ENCODE assay signal across 8 cellular contexts in the genomic region with DNA sequence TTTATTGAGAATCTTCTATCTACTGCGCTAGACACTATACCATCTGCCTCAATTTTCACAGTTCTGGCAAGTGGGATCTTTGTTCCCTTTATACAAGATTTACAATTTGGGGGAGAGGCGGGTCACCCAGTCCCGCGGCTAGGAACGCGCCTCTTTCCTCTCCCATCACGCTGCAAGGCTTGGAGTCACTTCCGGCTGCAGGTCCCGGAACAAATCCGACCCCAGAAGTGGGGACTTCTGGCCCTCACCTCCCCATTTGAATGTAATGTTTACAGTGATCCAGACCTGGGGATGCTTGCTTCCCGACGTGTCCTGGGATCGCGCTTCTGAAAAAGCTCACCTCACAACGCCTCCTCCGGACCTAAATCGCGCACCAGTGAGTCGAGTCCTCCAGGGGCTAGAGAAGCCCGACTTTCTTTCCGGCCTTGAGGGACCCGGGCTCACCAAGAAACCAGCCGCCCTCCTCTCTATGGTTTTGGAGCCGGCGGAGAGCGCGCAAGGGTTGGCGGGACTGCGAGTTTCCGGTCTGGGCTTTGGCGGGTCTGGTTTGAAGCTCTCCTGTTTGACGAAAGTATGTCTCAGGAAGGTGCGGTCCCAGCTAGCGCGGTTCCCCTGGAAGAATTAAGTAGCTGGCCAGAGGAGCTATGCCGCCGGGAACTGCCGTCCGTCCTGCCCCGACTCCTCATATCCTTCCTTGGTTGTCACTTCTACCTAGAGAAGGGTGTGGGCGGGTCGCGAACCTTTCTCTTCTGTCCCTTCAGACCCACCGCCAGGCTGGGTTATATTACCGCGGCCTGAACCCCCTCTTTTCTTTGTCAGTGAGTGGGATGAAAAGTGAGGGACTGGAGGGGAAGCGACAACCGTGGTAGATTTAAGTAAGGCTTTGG. TPM values are rescaled to one million over a fixed set of nuclear protein-coding genes. Genes with fewer than 3 reads are reported as not detected.
DNase-seq lines count a peak whose midpoint lies in the region; ATAC-seq and TF ChIP-seq lines count a peak whose summit lies in the region.

A gene (minus strand): TSS at position 378 of the 887 bp plus-strand sequence. CDS start 1,212 bp downstream, outside the sequence.

- no peaks in the 10 kb centered on the region for H3K9me3 Mint-ChIP-seq in IgD-negative memory B cell

- TF ChIP-seq CTCF in epithelial cell of proximal tubule (conservative IDR thresholded peaks at IDR 0.05; ENCODE audit: low read depth, low read length), result no peak

- DNase-seq in DMS 273 treated with DMSO at 0.1 percent for 48 hours (lab: John Stamatoyannopoulos, UW) (peak; percentile 86), OCI-M2 (lab: John Stamatoyannopoulos, UW; ENCODE audit: unreplicated experiment) (peak; percentile 78), activated T-cell treated with anti-CD3 and anti-CD28 coated beads for 4 hours (peak; percentile 83), epithelial cell of proximal tubule (ENCODE audit: low read depth) (peak; percentile 80), mucosa of gallbladder (ENCODE audit: low spot score) (peak; percentile 94)
- peak; percentile 74 to 82 for DNase-seq in stimulated activated CD8-positive, alpha-beta memory T cell treated with anti-CD3 and anti-CD28 coated beads, Interleukin-4, amount 100 ng/mL, for 4 hours (ENCODE audit: low read depth in 2 of 2, low spot score in 1 of 2)

- peak within 1 kb of the TSS; percentile 99 to 100 (median 100) for H3K4me3 Mint-ChIP-seq in IgD-negative memory B cell

- peaks cover 2% of the 10 kb centered on the region for H3K36me3 Mint-ChIP-seq in IgD-negative memory B cell

- peak; percentile 92 for ATAC-seq in GM21529 (IDR thresholded peaks at IDR 0.05; ENCODE audit: unreplicated experiment)

- peak within 1 kb of the TSS; percentile 91 to 99 (median 98) for H3K27ac Mint-ChIP-seq in IgD-negative memory B cell

- peaks cover 15 to 40% (median 37%) of the 10 kb centered on the region in 3 donors for H3K4me1 Mint-ChIP-seq in IgD-negative memory B cell

- H3K27me3 Mint-ChIP-seq in IgD-negative memory B cell, result no peaks in the 10 kb centered on the region

- peak within 1 kb of the TSS; percentile 79 for H3K4me3 ChIP-seq in epithelial cell of proximal tubule (ENCODE audit: low read depth, low read length)

RNA-seq across cellular contexts. Expression of the gene that starts here (rescaled TPM):
- 29.2 TPM for polyA plus RNA-seq in IgD-negative memory B cell
- 5.7 and 9.4 TPM in 2 replicates for total RNA-seq in epithelial cell of proximal tubule
- 4.9 TPM for total RNA-seq in mucosa of gallbladder

Comparison
In these comparisons a context has a peak if more than half of its experiments do, and no peak if none do; other contexts are left out.
1. Peak in every context shown above with its lines: DNase-seq, ATAC-seq and H3K4me3 ChIP-seq.